ENCODE assay signal across 10 cellular contexts in the genomic region with DNA sequence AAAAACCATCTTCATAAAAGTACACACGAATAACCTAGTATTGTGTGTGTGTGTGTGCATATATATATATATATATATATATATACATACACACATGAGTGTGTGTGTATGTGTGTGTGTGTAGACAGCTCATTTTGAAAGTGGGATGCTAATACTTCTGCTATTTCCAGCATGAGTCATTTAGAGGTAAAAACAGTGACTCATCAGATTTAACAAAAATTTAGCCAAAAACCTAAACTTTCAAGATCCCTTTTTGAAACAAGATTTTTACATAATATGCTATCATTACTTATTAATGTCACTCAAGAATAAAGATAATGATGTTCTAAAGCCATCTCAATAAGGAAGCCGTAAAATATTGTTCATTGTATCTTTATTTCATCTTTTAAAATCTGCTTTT. TPM values are rescaled to one million over a fixed set of nuclear protein-coding genes. Genes with fewer than 3 reads are reported as not detected.
DNase-seq lines count a peak whose midpoint lies in the region; ATAC-seq, FAIRE-seq and TF ChIP-seq lines count a peak whose summit lies in the region.
"Had no signal": no experiment of that assay in that cellular context is flagged by ENCODE, and none has a peak within 500 bp of the region (broad histone marks: within the 10 kb centered on the region; RNA-seq: fewer than 3 reads in every experiment).

No MANE protein-coding gene starts in this region.

- TF ChIP-seq POLR2A in vagina (IDR thresholded peaks at IDR 0.05): no peak

- CTCF ChIA-PET in activated naive CD4-positive, alpha-beta T cell treated with anti-CD3 and anti-CD28 coated beads, Interleukin-2, amount 10 ng/mL, durations not matched to agents 7 days and 5 days (lab: Charles Lee): no interaction called here

- ATAC-seq in HG03175 (IDR thresholded peaks at IDR 0.05; ENCODE audit: unreplicated experiment): peak; percentile 71

- H3K27ac Mint-ChIP-seq in activated naive CD4-positive, alpha-beta T cell treated with anti-CD3 and anti-CD28 coated beads, Interleukin-2, amount 10 ng/mL, durations not matched to agents 7 days and 5 days: no peak overlapping the region
- H3K27ac Mint-ChIP-seq: activated CD4-positive, alpha-beta T cell treated with anti-CD3 and anti-CD28 coated beads, Interleukin-2, amount 10 ng/mL, durations not matched to agents 7 days and 5 days had no signal

- intact Hi-C loops in vagina (cut with DNase I): no loop called here

- DNase-seq in AG09309 (ENCODE audit: low read depth) (peak; percentile 16), GM20000 (ENCODE audit: low spot score) (peak; percentile 11), astrocyte of the cerebellum (ENCODE audit: low read depth) (peak; percentile 18), vagina (ENCODE audit: extremely low spot score in 2 of 2) (no peak), frontal cortex (ENCODE audit: low spot score in 2 of 2) (no peak)
- no peak for DNase-seq in stimulated activated CD4-positive, alpha-beta T cell treated with anti-CD3 and anti-CD28 coated beads, Interleukin-12 subunit alpha, Interleukin-12 subunit beta, amount 100 ng/mL, for 4 hours
- DNase-seq in activated naive CD4-positive, alpha-beta T cell treated with anti-CD3 and anti-CD28 coated beads, Interleukin-2, amount 10 ng/mL, durations not matched to agents 7 days and 5 days: no peak
- DNase-seq: activated CD4-positive, alpha-beta T cell treated with anti-CD3 and anti-CD28 coated beads, Interleukin-2, amount 10 ng/mL, durations not matched to agents 7 days and 5 days; spleen had no signal

- TF ChIP-seq CTCF in AG09309 (IDR thresholded peaks at IDR 0.05; ENCODE audit: control insufficient read depth, insufficient read depth, low read depth, low read length, missing control alignments) (no peak), GM20000 (IDR thresholded peaks at IDR 0.05; ENCODE audit: extremely low read depth, missing control alignments) (no peak), astrocyte of the cerebellum (IDR thresholded peaks at IDR 0.05; ENCODE audit: low read depth, low read length, missing control alignments) (no peak), vagina (IDR thresholded peaks at IDR 0.05) (no peak)

- peaks cover 12% of the 10 kb centered on the region for H3K9me3 Mint-ChIP-seq in activated naive CD4-positive, alpha-beta T cell treated with anti-CD3 and anti-CD28 coated beads, Interleukin-2, amount 10 ng/mL, durations not matched to agents 7 days and 5 days

- no peaks in the 10 kb centered on the region for H3K9me3 ChIP-seq in vagina

- H3K27ac ChIP-seq in vagina: no peak overlapping the region

- H3K4me3 Mint-ChIP-seq in activated naive CD4-positive, alpha-beta T cell treated with anti-CD3 and anti-CD28 coated beads, Interleukin-2, amount 10 ng/mL, durations not matched to agents 7 days and 5 days: no peak overlapping the region
- H3K4me3 Mint-ChIP-seq: activated CD4-positive, alpha-beta T cell treated with anti-CD3 and anti-CD28 coated beads, Interleukin-2, amount 10 ng/mL, durations not matched to agents 7 days and 5 days had no signal

- no peaks in the 10 kb centered on the region for H3K36me3 ChIP-seq in vagina
- H3K36me3 ChIP-seq: spleen had no signal

- in situ Hi-C loops in astrocyte of the cerebellum (cut with HindIII; ENCODE audit: low sequenced_read_pairs): no loop called here

- no peak for FAIRE-seq in frontal cortex (lab: Jason Lieb, UNC)

- peaks cover 12% of the 10 kb centered on the region for H3K4me1 Mint-ChIP-seq in activated naive CD4-positive, alpha-beta T cell treated with anti-CD3 and anti-CD28 coated beads, Interleukin-2, amount 10 ng/mL, durations not matched to agents 7 days and 5 days

- H3K4me1 ChIP-seq in vagina: no peaks in the 10 kb centered on the region
- H3K4me1 ChIP-seq: spleen had no signal

- H3K4me3 ChIP-seq in AG09309 (ENCODE audit: control insufficient read depth, low read depth, low read length): no peak overlapping the region
- no peak overlapping the region for H3K4me3 ChIP-seq in astrocyte of the cerebellum (ENCODE audit: low read depth, low read length)
- H3K4me3 ChIP-seq in vagina: no peak overlapping the region
- H3K4me3 ChIP-seq: spleen had no signal

- H3K27me3 ChIP-seq in vagina: no peaks in the 10 kb centered on the region
- H3K27me3 ChIP-seq: spleen had no signal

- H3K27me3 Mint-ChIP-seq in activated naive CD4-positive, alpha-beta T cell treated with anti-CD3 and anti-CD28 coated beads, Interleukin-2, amount 10 ng/mL, durations not matched to agents 7 days and 5 days: peaks cover 8% of the 10 kb centered on the region

- no peaks in the 10 kb centered on the region for H3K36me3 Mint-ChIP-seq in activated naive CD4-positive, alpha-beta T cell treated with anti-CD3 and anti-CD28 coated beads, Interleukin-2, amount 10 ng/mL, durations not matched to agents 7 days and 5 days

RNA-seq across cellular contexts. Expression of a gene that starts 35.6 kb away (rescaled TPM):
- total RNA-seq in vagina (17.7 TPM), frontal cortex (1.2 TPM)
- total RNA-seq: activated CD4-positive, alpha-beta T cell treated with anti-CD3 and anti-CD28 coated beads, Interleukin-2, amount 10 ng/mL, durations not matched to agents 7 days and 5 days had no signal

Comparison
In these comparisons a context has a peak if more than half of its experiments do, and no peak if none do; other contexts are left out.
1. DNase-seq: peak in AG09309 (single experiment), GM20000 (single experiment) and astrocyte of the cerebellum (single experiment); none in stimulated activated CD4-positive, alpha-beta T cell treated with anti-CD3 and anti-CD28 coated beads, Interleukin-12 subunit alpha, Interleukin-12 subunit beta, amount 100 ng/mL, for 4 hours (single experiment), vagina (0 of 2), frontal cortex (0 of 2) and activated naive CD4-positive, alpha-beta T cell treated with anti-CD3 and anti-CD28 coated beads, Interleukin-2, amount 10 ng/mL, durations not matched to agents 7 days and 5 days (single experiment).